ENCODE assay signal across 11 cellular contexts in the genomic region with DNA sequence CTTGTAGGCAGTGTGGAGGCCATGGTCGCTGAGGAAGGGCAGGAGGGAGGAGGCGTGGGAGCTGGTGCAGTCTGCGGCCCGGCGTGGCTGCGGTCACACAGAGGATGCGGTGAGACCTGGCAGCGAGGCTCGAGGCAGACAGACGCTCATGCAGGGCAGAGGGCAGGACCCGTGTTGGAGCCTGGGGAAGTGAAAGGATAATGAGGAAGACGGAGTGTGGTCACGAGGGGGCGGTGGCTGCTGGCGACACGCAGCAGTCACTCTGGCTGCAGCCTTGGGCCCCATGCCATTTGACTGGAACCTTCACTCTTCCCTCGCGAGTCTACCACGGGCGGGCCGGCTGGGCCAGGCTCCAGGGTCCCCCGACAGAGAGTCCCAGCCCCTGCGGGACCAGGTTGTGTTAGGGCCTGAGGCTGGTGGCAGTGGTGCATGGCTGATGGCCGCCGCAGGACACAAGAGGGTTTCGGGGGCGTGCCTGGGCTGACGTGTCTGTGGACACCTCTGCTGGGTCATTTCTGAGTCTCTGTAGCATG.
DNase-seq lines count a peak whose midpoint lies in the region; ATAC-seq and TF ChIP-seq lines count a peak whose summit lies in the region.
"Had no signal": no experiment of that assay in that cellular context is flagged by ENCODE, and none has a peak within 500 bp of the region (broad histone marks: within the 10 kb centered on the region; RNA-seq: fewer than 3 reads in every experiment).

No MANE protein-coding gene starts in this region.

- H3K4me1 ChIP-seq in lower lobe of right lung, result peaks cover 48% of the 10 kb centered on the region

- H3K4me1 Mint-ChIP-seq in CD14-positive monocyte (peaks cover 57% of the 10 kb centered on the region), activated B cell treated with CpG ODN at 0.5 μM for 24 hours (peaks cover 38% of the 10 kb centered on the region)

- peak; percentile 96 for DNase-seq in CD14-positive monocyte (ENCODE audit: low spot score)
- DNase-seq in activated B cell treated with CpG ODN at 0.5 μM for 24 hours, result peak; percentile 68
- peak; percentile 91 for DNase-seq in lower lobe of right lung
- DNase-seq in NCI-H1694 (lab: John Stamatoyannopoulos, UW), result no peak
- no peak for DNase-seq in OCI-M2 (lab: John Stamatoyannopoulos, UW; ENCODE audit: unreplicated experiment)
- DNase-seq in foreskin fibroblast, result no peak
- no peak for DNase-seq in NCI-H526 treated with DMSO at 0.1 percent for 48 hours (lab: John Stamatoyannopoulos, UW)
- DNase-seq: activated naive CD8-positive, alpha-beta T cell treated with anti-CD3 and anti-CD28 coated beads, Interleukin-2, amount 10 ng/mL, durations not matched to agents 7 days and 5 days; HCEC 1CT had no signal

- peak; percentile 10 for TF ChIP-seq CTCF in CD14-positive monocyte (IDR thresholded peaks at IDR 0.05)
- TF ChIP-seq CTCF in activated B cell treated with CpG ODN at 0.5 μM for 24 hours (IDR thresholded peaks at IDR 0.05), result no peak
- TF ChIP-seq CTCF in lower lobe of right lung (IDR thresholded peaks at IDR 0.05), result no peak
- no peak for TF ChIP-seq CTCF in foreskin fibroblast (IDR thresholded peaks at IDR 0.05; ENCODE audit: low read depth, low read length)

- H3K27me3 Mint-ChIP-seq in CD14-positive monocyte (ENCODE audit: low read depth in 3 of 3) (peaks cover 17 to 41% (median 37%) of the 10 kb centered on the region in 3 donors), activated B cell treated with CpG ODN at 0.5 μM for 24 hours (peaks cover 11% of the 10 kb centered on the region)

- no peaks in the 10 kb centered on the region for H3K9me3 ChIP-seq in lower lobe of right lung

- CTCF ChIA-PET in activated B cell treated with CpG ODN at 0.5 μM for 24 hours (lab: Charles Lee), result interaction anchor here (1.0 kb wide), 1 partner anchor 27 kb away, joined by 4 read pairs; no protein-coding TSS in a partner anchor

- H3K4me3 Mint-ChIP-seq in CD14-positive monocyte (peak overlapping the region; percentile 59 to 83), activated B cell treated with CpG ODN at 0.5 μM for 24 hours (peak overlapping the region; percentile 69)
- H3K4me3 Mint-ChIP-seq: activated naive CD8-positive, alpha-beta T cell treated with anti-CD3 and anti-CD28 coated beads, Interleukin-2, amount 10 ng/mL, durations not matched to agents 7 days and 5 days had no signal

- POLR2A ChIA-PET in activated B cell treated with CpG ODN at 0.5 μM for 24 hours (lab: Charles Lee), result interaction anchor here (2.8 to 3.4 kb wide), 2 partner anchors 15 to 17 kb away, joined by 12 to 25 read pairs; no protein-coding TSS in a partner anchor

- H3K9me3 Mint-ChIP-seq in CD14-positive monocyte, result peaks cover 0 to 1% (median 0%) of the 10 kb centered on the region in 7 donors
- H3K9me3 Mint-ChIP-seq in activated B cell treated with CpG ODN at 0.5 μM for 24 hours, result no peaks in the 10 kb centered on the region
- H3K9me3 Mint-ChIP-seq: activated naive CD8-positive, alpha-beta T cell treated with anti-CD3 and anti-CD28 coated beads, Interleukin-2, amount 10 ng/mL, durations not matched to agents 7 days and 5 days had no signal

- no peaks in the 10 kb centered on the region for H3K36me3 ChIP-seq in lower lobe of right lung

- H3K27ac Mint-ChIP-seq in CD14-positive monocyte, result peak overlapping the region; percentile 89 to 95 (median 92)
- H3K27ac Mint-ChIP-seq in activated B cell treated with CpG ODN at 0.5 μM for 24 hours, result peak overlapping the region; percentile 89
- H3K27ac Mint-ChIP-seq: activated naive CD8-positive, alpha-beta T cell treated with anti-CD3 and anti-CD28 coated beads, Interleukin-2, amount 10 ng/mL, durations not matched to agents 7 days and 5 days had no signal

- H3K27me3 ChIP-seq in lower lobe of right lung (ENCODE audit: low read depth), result no peaks in the 10 kb centered on the region

- intact Hi-C loops in CD14-positive monocyte (cut with micrococcal nuclease), result loop anchor here in 1 of 2 donors (2.0 kb wide), 1 partner anchor 16 kb away; no protein-coding TSS in a partner anchor
- intact Hi-C loops in activated B cell treated with CpG ODN at 0.5 μM for 24 hours (cut with micrococcal nuclease), result loop anchor here (1.0 to 2.0 kb wide), 6 partner anchors 14 to 160 kb away; a partner anchor contains a TSS
- intact Hi-C loops in lower lobe of right lung (cut with DNase I), result no loop called here

- H3K4me3 ChIP-seq in lower lobe of right lung, result no peak overlapping the region
- H3K4me3 ChIP-seq in foreskin fibroblast (ENCODE audit: low read depth in 1 of 2, low read length in 2 of 2), result no peak overlapping the region

- ATAC-seq in HG02852 (IDR thresholded peaks at IDR 0.05; ENCODE audit: unreplicated experiment) (peak; percentile 83), activated B cell treated with CpG ODN at 0.5 μM for 24 hours (ENCODE audit: low read depth) (peak; percentile 93), lower lobe of right lung (peak; percentile 81 to 88)
- ATAC-seq: Panc1 had no signal

- peak overlapping the region; percentile 65 for H3K27ac ChIP-seq in lower lobe of right lung

- H3K36me3 Mint-ChIP-seq in CD14-positive monocyte (peaks cover 26% of the 10 kb centered on the region in 2 donors), activated B cell treated with CpG ODN at 0.5 μM for 24 hours (ENCODE audit: low read depth) (no peaks in the 10 kb centered on the region)
- H3K36me3 Mint-ChIP-seq: activated naive CD8-positive, alpha-beta T cell treated with anti-CD3 and anti-CD28 coated beads, Interleukin-2, amount 10 ng/mL, durations not matched to agents 7 days and 5 days had no signal

Comparison
In these comparisons a context has a peak if more than half of its experiments do, and no peak if none do; other contexts are left out.
1. DNase-seq: peak in CD14-positive monocyte (single experiment), activated B cell treated with CpG ODN at 0.5 μM for 24 hours (single experiment) and lower lobe of right lung (single experiment); none in NCI-H1694 (single experiment), OCI-M2 (single experiment), foreskin fibroblast (0 of 2) and NCI-H526 treated with DMSO at 0.1 percent for 48 hours (single experiment).
2. Peak in every context shown above with its lines, with median percentiles within 50 percentile points of each other: ATAC-seq.